In the genomic region with DNA sequence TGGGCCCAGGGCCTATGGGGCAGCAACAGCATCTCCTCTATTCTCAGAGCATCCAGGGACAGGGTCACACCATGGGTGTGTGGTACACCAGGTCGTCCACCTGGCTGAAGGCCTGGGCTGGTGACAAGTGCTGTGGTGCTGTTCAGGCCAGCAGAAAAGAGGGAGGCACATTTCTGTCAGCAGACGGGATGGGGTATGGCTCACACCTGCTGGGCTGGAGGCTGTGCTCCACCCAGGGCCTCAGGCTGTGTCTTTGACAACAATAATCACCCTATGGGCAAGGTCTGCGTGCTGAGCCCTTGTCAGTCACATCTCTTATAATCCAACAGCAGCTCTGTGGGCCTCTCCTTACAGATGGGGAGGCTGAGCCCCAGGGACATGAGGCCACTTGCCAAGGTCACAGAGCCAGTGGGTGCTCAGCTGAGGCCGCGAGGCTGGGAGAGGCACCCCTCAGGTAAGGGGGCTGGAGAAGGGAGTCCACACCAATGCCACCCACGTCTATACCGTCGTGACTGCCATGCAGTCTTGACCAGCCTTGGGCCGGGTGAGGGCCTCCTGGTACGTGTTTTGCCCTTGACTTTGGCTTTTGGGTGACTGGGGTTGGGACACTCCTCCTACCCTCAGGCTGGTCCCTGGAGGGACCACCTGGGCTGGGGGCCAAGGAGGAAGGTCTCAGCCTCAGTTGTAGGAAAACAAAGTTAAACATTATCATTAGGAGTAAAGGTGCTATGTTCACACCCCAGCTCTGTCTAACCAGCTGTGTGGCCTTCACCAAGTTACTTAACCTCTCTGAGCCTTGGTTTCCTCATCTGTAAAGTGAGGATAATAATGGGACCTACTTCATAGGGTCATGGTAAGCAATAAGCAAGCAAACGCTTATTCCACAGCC, we compare ENCODE assay signal across 16 cellular contexts. TPM values are rescaled to one million over a fixed set of nuclear protein-coding genes. Genes with fewer than 3 reads are reported as not detected.
DNase-seq lines count a peak whose midpoint lies in the region; ATAC-seq and TF ChIP-seq lines count a peak whose summit lies in the region.
"Had no signal": no experiment of that assay in that cellular context is flagged by ENCODE, and none has a peak within 500 bp of the region (broad histone marks: within the 10 kb centered on the region; RNA-seq: fewer than 3 reads in every experiment).

No MANE protein-coding gene starts in this region.

- H3K4me3 ChIP-seq in Loucy (ENCODE audit: low read length, poor library complexity, severe bottlenecking) (no peak overlapping the region), right atrium auricular region (no peak overlapping the region)
- H3K4me3 ChIP-seq: GM12878, GM23338, right lobe of liver had no signal

- H3K36me3 Mint-ChIP-seq in T-helper 2 cell treated with Interferon-gamma antibody and Interleukin-4, amounts not matched to agents 5 μg/mL and 100 μg/mL, for 36 hours (ENCODE audit: low read depth) = no peaks in the 10 kb centered on the region

- H3K4me1 ChIP-seq in Loucy (ENCODE audit: insufficient read depth, low read length, poor library complexity, severe bottlenecking) (peaks cover 48% of the 10 kb centered on the region), right atrium auricular region (peaks cover 0 to 27% of the 10 kb centered on the region in 2 donors)

- no peak overlapping the region for H3K27ac Mint-ChIP-seq in T-helper 2 cell treated with Interferon-gamma antibody and Interleukin-4, amounts not matched to agents 5 μg/mL and 100 μg/mL, for 36 hours
- H3K27ac Mint-ChIP-seq: GM23338 had no signal

- no peaks in the 10 kb centered on the region for H3K9me2 ChIP-seq in Loucy (replicated peaks; ENCODE audit: low read depth, low read length)

- H2AFZ ChIP-seq in Loucy (ENCODE audit: low read length) = no peak overlapping the region
- H2AFZ ChIP-seq: GM23338 had no signal

- ATAC-seq in sciatic nerve = no peak
- ATAC-seq: activated T-helper 17 cell treated with anti-CD3 and anti-CD28 coated beads, Interleukin-2, amount 50 U/mL, for 72 hours; GM12878; GM23338; right lobe of liver had no signal

- H3K27ac ChIP-seq in right atrium auricular region = no peak overlapping the region

- H3K79me2 ChIP-seq in Loucy (ENCODE audit: insufficient read depth, low read length) = peaks cover 46% of the 10 kb centered on the region

- H3K27me3 ChIP-seq in Loucy (ENCODE audit: insufficient read depth, low read length, poor library complexity, severe bottlenecking) = no peaks in the 10 kb centered on the region
- H3K27me3 ChIP-seq in right atrium auricular region = no peaks in the 10 kb centered on the region
- H3K27me3 ChIP-seq: right lobe of liver had no signal

- peak; percentile 3 for DNase-seq in T-helper 2 cell treated with Interferon-gamma antibody and Interleukin-4, amounts not matched to agents 5 μg/mL and 100 μg/mL, for 36 hours (ENCODE audit: low spot score)
- DNase-seq in T-helper 2 cell (no peak), right atrium auricular region (ENCODE audit: low spot score) (peak; percentile 51), sciatic nerve (ENCODE audit: low spot score) (peak; percentile 54), mucosa of gallbladder (ENCODE audit: low spot score) (no peak), NCI-H774 (lab: John Stamatoyannopoulos, UW) (no peak), NCI-H524 (lab: John Stamatoyannopoulos, UW) (no peak)
- DNase-seq: DMS153, erythroblast, midbrain, NCI-H748 treated with DMSO at 0.1 percent for 48 hours had no signal

- H3F3A ChIP-seq in Loucy (ENCODE audit: low read depth) = 0 out of 2 replicates have a peak, but pooled peaks cover 6% of the 10 kb centered on the region

- no peaks in the 10 kb centered on the region for H4K20me1 ChIP-seq in Loucy (ENCODE audit: insufficient read depth, low read length, poor library complexity, severe bottlenecking)

- H3K4me3 Mint-ChIP-seq in T-helper 2 cell treated with Interferon-gamma antibody and Interleukin-4, amounts not matched to agents 5 μg/mL and 100 μg/mL, for 36 hours = no peak overlapping the region

- TF ChIP-seq CTCF in Loucy (conservative IDR thresholded peaks at IDR 0.05; ENCODE audit: low read length) (no peak), right atrium auricular region (IDR thresholded peaks at IDR 0.05) (no peak)

- no peaks in the 10 kb centered on the region for H3K9me3 ChIP-seq in Loucy (ENCODE audit: insufficient read depth, low read depth, low read length)
- no peaks in the 10 kb centered on the region for H3K9me3 ChIP-seq in right atrium auricular region
- H3K9me3 ChIP-seq: right lobe of liver had no signal

- H3K9me3 Mint-ChIP-seq in T-helper 2 cell treated with Interferon-gamma antibody and Interleukin-4, amounts not matched to agents 5 μg/mL and 100 μg/mL, for 36 hours = no peaks in the 10 kb centered on the region
- H3K9me3 Mint-ChIP-seq: activated T-helper 17 cell treated with anti-CD3 and anti-CD28 coated beads, Interleukin-2, amount 50 U/mL, for 72 hours; GM23338 had no signal

- peaks cover 4% of the 10 kb centered on the region for H3K27me3 Mint-ChIP-seq in T-helper 2 cell treated with Interferon-gamma antibody and Interleukin-4, amounts not matched to agents 5 μg/mL and 100 μg/mL, for 36 hours (ENCODE audit: low read depth)
- H3K27me3 Mint-ChIP-seq: activated T-helper 17 cell treated with anti-CD3 and anti-CD28 coated beads, Interleukin-2, amount 50 U/mL, for 72 hours had no signal

- intact Hi-C loops in sciatic nerve (cut with DNase I) = no loop called here

- peak overlapping the region; percentile 4 for H3K9ac ChIP-seq in Loucy (ENCODE audit: low read depth, low read length, poor library complexity, severe bottlenecking)

- peaks cover 6% of the 10 kb centered on the region for H3K4me1 Mint-ChIP-seq in T-helper 2 cell treated with Interferon-gamma antibody and Interleukin-4, amounts not matched to agents 5 μg/mL and 100 μg/mL, for 36 hours (ENCODE audit: low read depth)
- H3K4me1 Mint-ChIP-seq: activated T-helper 17 cell treated with anti-CD3 and anti-CD28 coated beads, Interleukin-2, amount 50 U/mL, for 72 hours had no signal

- H3K36me3 ChIP-seq in Loucy (ENCODE audit: insufficient read depth, low read length) (no peaks in the 10 kb centered on the region), right atrium auricular region (no peaks in the 10 kb centered on the region)
- H3K36me3 ChIP-seq: right lobe of liver had no signal

- H3K4me2 ChIP-seq in Loucy (ENCODE audit: low read depth, low read length, poor library complexity, severe bottlenecking) = peak overlapping the region; percentile 40
- H3K4me2 ChIP-seq: GM23338 had no signal

RNA-seq across cellular contexts. Expression of a gene that starts 5.6 kb away (rescaled TPM):
- total RNA-seq in right atrium auricular region = 10 to 100 TPM; 19.0 to 25.8 TPM
- total RNA-seq in sciatic nerve = 27.2 TPM
- total RNA-seq in mucosa of gallbladder = 90.1 TPM

Comparison
In these comparisons a context has a peak if more than half of its experiments do, and no peak if none do; other contexts are left out.
1. DNase-seq: peak in T-helper 2 cell treated with Interferon-gamma antibody and Interleukin-4, amounts not matched to agents 5 μg/mL and 100 μg/mL, for 36 hours (single experiment), right atrium auricular region (single experiment) and sciatic nerve (single experiment); none in T-helper 2 cell (0 of 5), mucosa of gallbladder (single experiment), NCI-H774 (single experiment) and NCI-H524 (0 of 2).